8 cellular contexts compared by ENCODE assay signal in the genomic region with DNA sequence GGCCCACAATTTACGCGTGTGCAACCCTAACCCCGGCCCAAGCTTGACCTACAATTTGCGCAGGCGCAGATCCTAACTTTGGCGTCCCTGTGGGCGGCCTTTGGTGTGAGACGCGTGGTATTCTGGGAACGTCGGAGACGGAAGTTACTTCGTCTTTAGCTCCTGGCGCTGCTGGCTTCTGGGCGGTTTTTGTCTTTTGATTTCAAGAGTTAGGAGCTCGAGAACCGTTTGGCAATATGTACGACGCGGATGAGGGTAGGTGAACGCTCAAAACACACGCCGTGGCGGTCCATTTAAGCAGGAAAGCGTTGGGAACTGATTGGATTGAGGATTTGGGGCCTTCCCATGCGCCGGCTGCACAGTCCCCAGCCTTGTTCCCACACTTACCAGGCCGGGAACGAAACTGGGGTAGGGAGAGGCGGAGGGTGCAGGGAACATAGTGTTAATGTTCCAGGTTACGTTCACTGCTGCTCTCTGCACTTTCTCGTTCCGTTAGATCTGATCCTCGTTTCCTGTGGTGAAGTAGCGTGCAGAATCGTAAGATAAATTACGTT. TPM values are rescaled to one million over a fixed set of nuclear protein-coding genes. Genes with fewer than 3 reads are reported as not detected.
DNase-seq lines count a peak whose midpoint lies in the region; ATAC-seq, FAIRE-seq and TF ChIP-seq lines count a peak whose summit lies in the region.

A gene (plus strand): TSS at position 147 of the 554 bp plus-strand sequence. CDS start 90 bp downstream, at position 237.

- intact Hi-C loops in kidney (cut with DNase I), result no loop called here

- H3K36me3 ChIP-seq in kidney (ENCODE audit: control insufficient read depth in 1 of 2, insufficient read depth in 2 of 2, low read length in 2 of 2), result peaks cover 0 to 1% of the 10 kb centered on the region in 2 donors

- no peak for FAIRE-seq in kidney (lab: Jason Lieb, UNC)

- DNase-seq in AG09309 (ENCODE audit: low read depth) (peak; percentile 67), NCI-H446 (lab: John Stamatoyannopoulos, UW) (peak; percentile 92 to 96), cerebellar nuclear complex (lab: John Stamatoyannopoulos, UW) (peak; percentile 16 to 57), kidney (peak; percentile 97)
- peak; percentile 88 for DNase-seq in activated CD4-positive, CD25-positive, alpha-beta regulatory T cell treated with anti-CD3 and anti-CD28 coated beads, Interleukin-2, amount 50 U/mL, for 72 hours
- DNase-seq in stimulated activated CD4-positive, alpha-beta T cell treated with anti-CD3 and anti-CD28 coated beads, Interleukin-15, amount 100 ng/mL, for 48 hours (ENCODE audit: low read depth in 2 of 2), result peak; percentile 87 to 88

- peak within 1 kb of the TSS; percentile 80 to 82 for H3K27ac ChIP-seq in kidney (ENCODE audit: low read depth in 2 of 2, low read length in 2 of 2)

- ATAC-seq in GM19025 (IDR thresholded peaks at IDR 0.05; ENCODE audit: low read depth, unreplicated experiment) (peak; percentile 34), HG03342 (IDR thresholded peaks at IDR 0.05; ENCODE audit: unreplicated experiment) (peak; percentile 44)

- H3K9me3 ChIP-seq in kidney (ENCODE audit: control insufficient read depth in 1 of 2, low read length in 2 of 2), result no peaks in the 10 kb centered on the region

- H3K9ac ChIP-seq in kidney (ENCODE audit: low read length in 2 of 2), result peak within 1 kb of the TSS; percentile 81 to 91

- peaks cover 0 to 12% of the 10 kb centered on the region in 2 donors for H3K4me1 ChIP-seq in kidney (ENCODE audit: control insufficient read depth in 1 of 2, insufficient read depth in 1 of 2, low read depth in 1 of 2, low read length in 2 of 2)

- TF ChIP-seq CTCF in AG09309 (IDR thresholded peaks at IDR 0.05; ENCODE audit: control insufficient read depth, insufficient read depth, low read depth, low read length, missing control alignments) (no peak), kidney (IDR thresholded peaks at IDR 0.05; ENCODE audit: borderline replicate concordance, extremely low read depth, insufficient read depth) (no peak)

- H3K4me3 ChIP-seq in AG09309 (ENCODE audit: control insufficient read depth, low read depth, low read length) (peak within 1 kb of the TSS; percentile 97), kidney (ENCODE audit: low read length in 2 of 2) (peak within 1 kb of the TSS; percentile 97)

RNA-seq across cellular contexts. Expression of the gene that starts here (rescaled TPM):
- total RNA-seq in kidney, result 78.2 TPM
- 30.6 TPM for polyA plus RNA-seq in kidney (ENCODE audit: insufficient read depth, low read depth, low replicate concordance)

Comparison
In these comparisons a context has a peak if more than half of its experiments do, and no peak if none do; other contexts are left out.
1. Peak in every context shown above with its lines: DNase-seq, ATAC-seq, H3K4me3 ChIP-seq and H3K27ac ChIP-seq.
2. DNase-seq: peak in every context shown above with its lines; median percentile 97 in kidney; 94 in NCI-H446; 88 in activated CD4-positive, CD25-positive, alpha-beta regulatory T cell treated with anti-CD3 and anti-CD28 coated beads, Interleukin-2, amount 50 U/mL, for 72 hours; 88 in stimulated activated CD4-positive, alpha-beta T cell treated with anti-CD3 and anti-CD28 coated beads, Interleukin-15, amount 100 ng/mL, for 48 hours; 67 in AG09309; 36 in cerebellar nuclear complex.